ENCODE assay signal across 2 cellular contexts in genomic region chr15:71167445-71168162, GRCh38.
A peak's percentile ranks its signal among the peaks of the same experiment; 100 is the strongest.
TF ChIP-seq lines count a peak whose summit lies in the region.

No MANE protein-coding gene starts in this region.

TF ChIP-seq in K562, 482 proteins besides CTCF, POLR2A, EP300 and RAD21:
- TF ChIP-seq ZNF354B (CRISPR knock-in tag; IDR thresholded peaks at IDR 0.05) (no peak), ZNF316 (IDR thresholded peaks at IDR 0.05) (0 out of 2 replicates have a peak, but pooled peaks have one; percentile 15)

TF ChIP-seq in SK-N-SH treated with all-trans-retinoic acid at 6 μM for 48 hours, 23 proteins besides CTCF, POLR2A, EP300 and RAD21:
- TF ChIP-seq RARB (CRISPR knock-in tag; IDR thresholded peaks at IDR 0.05) = no peak
- TF ChIP-seq ARNTL (CRISPR knock-in tag; IDR thresholded peaks at IDR 0.05; ENCODE audit: borderline replicate concordance, low read depth) = no peak
- TF ChIP-seq ZNF8 (CRISPR knock-in tag; IDR thresholded peaks at IDR 0.05) = no peak
- no peak for TF ChIP-seq SNAI2 (CRISPR knock-in tag; IDR thresholded peaks at IDR 0.05)
- no peak for TF ChIP-seq ISL1 (CRISPR knock-in tag; IDR thresholded peaks at IDR 0.05)
